In the genomic region with DNA sequence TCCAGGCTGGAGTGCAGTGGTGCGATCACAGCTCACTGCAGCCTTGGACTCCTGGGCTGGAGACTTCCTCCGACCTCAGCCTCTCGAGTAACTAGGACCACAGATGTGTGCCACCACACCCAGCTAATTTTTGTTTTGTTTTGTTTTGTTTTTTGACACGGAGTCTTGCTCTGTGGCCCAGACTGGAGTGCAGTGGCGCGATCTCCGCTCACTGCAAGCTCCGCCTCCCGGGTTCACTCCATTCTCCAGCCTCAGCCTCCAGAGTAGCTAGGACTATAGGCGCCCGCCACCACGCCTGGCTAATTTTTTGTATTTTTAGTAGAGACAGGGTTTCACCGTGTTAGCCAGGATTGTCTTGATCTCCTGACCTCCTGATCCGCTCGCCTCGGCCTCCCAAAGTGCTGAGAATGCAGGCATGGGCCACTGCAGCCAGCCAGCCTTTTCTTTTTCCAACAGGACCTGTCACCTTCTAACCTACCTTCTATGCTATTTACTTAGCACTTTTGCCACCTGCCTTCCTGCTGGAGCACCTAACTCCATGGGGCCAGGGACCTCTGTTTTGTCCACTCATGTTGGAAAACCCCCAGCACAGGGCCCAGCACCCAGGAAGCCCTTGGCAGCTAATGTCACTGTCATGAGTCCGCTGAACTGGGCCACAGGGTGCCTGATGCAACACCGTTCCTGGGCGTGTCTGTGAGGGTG, we compare ENCODE assay signal across 3 cellular contexts. TPM values are rescaled to one million over a fixed set of nuclear protein-coding genes. Genes with fewer than 3 reads are reported as not detected.
"Had no signal": no experiment of that assay in that cellular context is flagged by ENCODE, and none has a peak within 500 bp of the region (broad histone marks: within the 10 kb centered on the region; RNA-seq: fewer than 3 reads in every experiment).

No MANE protein-coding gene starts in this region.

RNA-seq across cellular contexts. Expression of a gene that starts 5.6 kb away (rescaled TPM):
- total RNA-seq: activated CD8-positive, alpha-beta memory T cell treated with anti-CD3 and anti-CD28 coated beads for 36 hours; ascending aorta; gastrocnemius medialis had no signal
